In the genomic region with DNA sequence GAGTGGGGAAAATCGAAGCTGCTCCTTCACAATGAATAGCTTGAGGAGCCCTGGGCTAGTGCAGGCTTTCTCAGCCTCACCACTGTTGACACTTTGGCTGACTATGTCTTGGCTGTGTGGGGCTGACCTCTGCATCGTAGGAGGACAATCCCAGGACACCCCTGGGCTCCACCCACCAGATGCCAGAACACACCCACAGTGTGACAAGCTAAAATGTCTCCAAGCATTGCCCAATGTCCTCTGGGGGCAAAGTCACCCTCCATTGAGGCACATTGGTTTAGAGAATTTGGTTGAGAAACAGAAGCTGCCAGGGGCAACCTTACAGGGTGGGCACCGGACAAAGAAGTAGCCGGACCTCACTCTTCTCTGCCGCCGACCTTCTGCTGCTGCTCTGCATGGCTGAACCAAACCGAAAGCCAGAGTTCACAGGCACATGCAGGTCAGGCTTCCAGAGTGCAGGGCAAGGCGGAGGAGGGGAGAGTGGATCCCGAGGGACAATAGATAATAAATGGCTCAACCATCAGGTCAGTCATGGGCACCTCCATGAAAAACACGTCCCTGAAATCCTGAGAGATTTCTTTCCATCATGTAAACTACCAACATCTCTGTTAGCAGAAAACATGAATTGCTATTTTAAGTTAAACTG, we compare ENCODE assay signal across 29 cellular contexts.
"Had no signal": no experiment of that assay in that cellular context is flagged by ENCODE, and none has a peak within 500 bp of the region (broad histone marks: within the 10 kb centered on the region; RNA-seq: fewer than 3 reads in every experiment).

No MANE protein-coding gene starts in this region.

- DNase-seq: activated CD4-positive, alpha-beta T cell treated with anti-CD3 and anti-CD28 coated beads, Interleukin-2, amount 50 U/mL, for 1 hour; activated CD4-positive, CD25-positive, alpha-beta regulatory T cell treated with anti-CD3 and anti-CD28 coated beads, Interleukin-2, amount 50 U/mL, for 72 hours; activated CD8-positive, alpha-beta T cell treated with anti-CD3 and anti-CD28 coated beads, Interleukin-2, amount 10 ng/mL, durations not matched to agents 7 days and 5 days; activated effector memory CD4-positive, alpha-beta T cell treated with anti-CD3 and anti-CD28 coated beads, Interleukin-2, amount 50 U/mL, for 16 hours; activated naive CD4-positive, alpha-beta T cell treated with anti-CD3 and anti-CD28 coated beads for 36 hours; activated naive CD8-positive, alpha-beta T cell treated with anti-CD3 and anti-CD28 coated beads for 36 hours; activated T-cell treated with anti-CD3 and anti-CD28 coated beads for 4 hours; adrenal gland; foreskin fibroblast; heart right ventricle; left ventricle myocardium inferior; mucosa of descending colon; ovary; stimulated activated CD4-positive, alpha-beta T cell treated with anti-CD3 and anti-CD28 coated beads, Interleukin-15, amount 100 ng/mL, for 24 hours; stimulated activated CD4-positive, alpha-beta T cell treated with anti-CD3 and anti-CD28 coated beads, Interleukin-2, amount 100 ng/mL, for 24 hours; stimulated activated naive B cell treated with anti-CD40 and anti-IgM and Interleukin-4, amounts not matched to agents 10 μg/mL and 1 μg/mL and 100 μg/mL, for 72 hours; stomach; T-helper 17 cell; T1000 had no signal

- H3K27ac ChIP-seq: adrenal gland, ascending aorta, cardiac muscle cell, heart right ventricle, left ventricle myocardium inferior, ovary, tibial nerve had no signal

- H3K4me1 Mint-ChIP-seq: activated naive CD8-positive, alpha-beta T cell treated with anti-CD3 and anti-CD28 coated beads for 36 hours; endodermal cell; stimulated activated naive B cell treated with anti-CD40 and anti-IgM and Interleukin-4, amounts not matched to agents 10 μg/mL and 1 μg/mL and 100 μg/mL, for 72 hours; T-helper 17 cell had no signal

- H3K9me3 ChIP-seq: adrenal gland, ascending aorta, heart right ventricle, left ventricle myocardium inferior, mucosa of descending colon, ovary, stomach, suprapubic skin, tibial nerve had no signal

- H3K27me3 ChIP-seq: adrenal gland, ascending aorta, cardiac muscle cell, ovary, stomach, suprapubic skin, tibial nerve had no signal

- H3K4me1 ChIP-seq: adrenal gland, ascending aorta, heart right ventricle, left ventricle myocardium inferior, tibial nerve had no signal

- H3K27ac Mint-ChIP-seq: activated CD8-positive, alpha-beta T cell treated with anti-CD3 and anti-CD28 coated beads, Interleukin-2, amount 10 ng/mL, durations not matched to agents 7 days and 5 days; activated naive CD4-positive, alpha-beta T cell treated with anti-CD3 and anti-CD28 coated beads for 36 hours; activated naive CD8-positive, alpha-beta T cell treated with anti-CD3 and anti-CD28 coated beads for 36 hours; activated T-helper 1 cell treated with anti-CD3 and anti-CD28 coated beads, Interleukin-12 subunit alpha, Interleukin-12 subunit beta, Interleukin-2, Interleukin-4 antibody, amounts not matched to agents 30 ng/mL and 10 ng/mL and 1 ng/mL, durations not matched to agents 14 hours and 24 hours and 36 hours; endodermal cell; progenitor cell of endocrine pancreas; stimulated activated naive B cell treated with anti-CD40 and anti-IgM and Interleukin-4, amounts not matched to agents 10 μg/mL and 1 μg/mL and 100 μg/mL, for 72 hours; T-helper 17 cell had no signal

- H3K4me3 ChIP-seq: adrenal gland, ascending aorta, cardiac muscle cell, heart right ventricle, left ventricle myocardium inferior, mucosa of descending colon, ovary, stomach, suprapubic skin, tibial nerve had no signal

- H3K27me3 Mint-ChIP-seq: activated naive CD8-positive, alpha-beta T cell treated with anti-CD3 and anti-CD28 coated beads for 36 hours; brain; natural killer cell treated with Interleukin-12 subunit alpha and Interleukin-12 subunit beta and Interleukin-15 and Interleukin-18, amount 100 ng/mL, for 72 hours; stimulated activated naive B cell treated with anti-CD40 and anti-IgM and Interleukin-4, amounts not matched to agents 10 μg/mL and 1 μg/mL and 100 μg/mL, for 72 hours had no signal

- ATAC-seq: activated CD8-positive, alpha-beta T cell treated with anti-CD3 and anti-CD28 coated beads, Interleukin-2, amount 10 ng/mL, durations not matched to agents 7 days and 5 days; esophagus mucosa; heart right ventricle; mucosa of descending colon; natural killer cell treated with Interleukin-12 subunit alpha and Interleukin-12 subunit beta and Interleukin-15 and Interleukin-18, amount 100 ng/mL, for 72 hours; stimulated activated naive B cell treated with anti-CD40 and anti-IgM and Interleukin-4, amounts not matched to agents 10 μg/mL and 1 μg/mL and 100 μg/mL, for 72 hours; T-helper 17 cell had no signal

- H3K4me3 Mint-ChIP-seq: activated CD8-positive, alpha-beta T cell treated with anti-CD3 and anti-CD28 coated beads, Interleukin-2, amount 10 ng/mL, durations not matched to agents 7 days and 5 days; activated naive CD4-positive, alpha-beta T cell treated with anti-CD3 and anti-CD28 coated beads for 36 hours; activated naive CD8-positive, alpha-beta T cell treated with anti-CD3 and anti-CD28 coated beads for 36 hours; activated T-helper 1 cell treated with anti-CD3 and anti-CD28 coated beads, Interleukin-12 subunit alpha, Interleukin-12 subunit beta, Interleukin-2, Interleukin-4 antibody, amounts not matched to agents 30 ng/mL and 10 ng/mL and 1 ng/mL, durations not matched to agents 14 hours and 24 hours and 36 hours; brain; endodermal cell; natural killer cell treated with Interleukin-12 subunit alpha and Interleukin-12 subunit beta and Interleukin-15 and Interleukin-18, amount 100 ng/mL, for 72 hours; stimulated activated naive B cell treated with anti-CD40 and anti-IgM and Interleukin-4, amounts not matched to agents 10 μg/mL and 1 μg/mL and 100 μg/mL, for 72 hours; T-helper 17 cell had no signal

- H3K36me3 ChIP-seq: adrenal gland, ascending aorta, cardiac muscle cell, heart right ventricle, left ventricle myocardium inferior, ovary, stomach, suprapubic skin, tibial nerve had no signal

- H3K9me3 Mint-ChIP-seq: activated naive CD4-positive, alpha-beta T cell treated with anti-CD3 and anti-CD28 coated beads for 36 hours; activated naive CD8-positive, alpha-beta T cell treated with anti-CD3 and anti-CD28 coated beads for 36 hours; brain; endodermal cell; natural killer cell treated with Interleukin-12 subunit alpha and Interleukin-12 subunit beta and Interleukin-15 and Interleukin-18, amount 100 ng/mL, for 72 hours; stimulated activated naive B cell treated with anti-CD40 and anti-IgM and Interleukin-4, amounts not matched to agents 10 μg/mL and 1 μg/mL and 100 μg/mL, for 72 hours had no signal

- H3K36me3 Mint-ChIP-seq: activated naive CD8-positive, alpha-beta T cell treated with anti-CD3 and anti-CD28 coated beads for 36 hours; brain; natural killer cell treated with Interleukin-12 subunit alpha and Interleukin-12 subunit beta and Interleukin-15 and Interleukin-18, amount 100 ng/mL, for 72 hours; stimulated activated naive B cell treated with anti-CD40 and anti-IgM and Interleukin-4, amounts not matched to agents 10 μg/mL and 1 μg/mL and 100 μg/mL, for 72 hours had no signal
